18 cellular contexts compared by ENCODE assay signal in genomic region chr14:99800781-99801180, GRCh38. TPM values are rescaled to one million over a fixed set of nuclear protein-coding genes. Genes with fewer than 3 reads are reported as not detected.
A peak's percentile ranks its signal among the peaks of the same experiment; 100 is the strongest.
DNase-seq lines count a peak whose midpoint lies in the region; ATAC-seq and TF ChIP-seq lines count a peak whose summit lies in the region.
"Had no signal": no experiment of that assay in that cellular context is flagged by ENCODE, and none has a peak within 500 bp of the region (broad histone marks: within the 10 kb centered on the region; RNA-seq: fewer than 3 reads in every experiment).

No MANE protein-coding gene starts in this region.

- no peaks in the 10 kb centered on the region for H3K36me3 ChIP-seq in H7 (replicated peaks; ENCODE audit: control insufficient read depth, insufficient read depth, low read length)
- no peaks in the 10 kb centered on the region for H3K36me3 ChIP-seq in upper lobe of right lung
- H3K36me3 ChIP-seq: BE2C had no signal

- ATAC-seq in upper lobe of right lung (peak; percentile 25), WTC11 (no peak)
- ATAC-seq: K562 had no signal

- H3K4me3 Mint-ChIP-seq in WTC11: no peak overlapping the region
- H3K4me3 Mint-ChIP-seq: CD4-positive, CD25-positive, alpha-beta regulatory T cell; CD8-positive, alpha-beta memory T cell; HFFc6 had no signal

- H3K4me1 ChIP-seq in upper lobe of right lung: no peaks in the 10 kb centered on the region
- H3K4me1 ChIP-seq: Caco-2 had no signal

- no peaks in the 10 kb centered on the region for H3K36me3 Mint-ChIP-seq in WTC11
- H3K36me3 Mint-ChIP-seq: CD4-positive, CD25-positive, alpha-beta regulatory T cell; CD8-positive, alpha-beta memory T cell had no signal

- H3K27me3 ChIP-seq in H7 (ENCODE audit: control insufficient read depth, insufficient read depth, low read length): no peaks in the 10 kb centered on the region
- H3K27me3 ChIP-seq in upper lobe of right lung: no peaks in the 10 kb centered on the region
- H3K27me3 ChIP-seq: BE2C had no signal

- TF ChIP-seq CTCF in coronary artery (IDR thresholded peaks at IDR 0.05): no peak
- TF ChIP-seq CTCF in upper lobe of right lung (IDR thresholded peaks at IDR 0.05): no peak
- TF ChIP-seq CTCF in WTC11 (IDR thresholded peaks at IDR 0.05): no peak

- no peaks in the 10 kb centered on the region for H3K9me3 Mint-ChIP-seq in WTC11
- H3K9me3 Mint-ChIP-seq: CD8-positive, alpha-beta memory T cell; HFFc6 had no signal

- H3K27ac ChIP-seq in coronary artery (no peak overlapping the region), upper lobe of right lung (no peak overlapping the region)

- no peaks in the 10 kb centered on the region for H3K9me3 ChIP-seq in upper lobe of right lung
- H3K9me3 ChIP-seq: BE2C, Caco-2 had no signal

- H3K4me3 ChIP-seq in H7 (ENCODE audit: insufficient read depth, low read depth, low read length) (no peak overlapping the region), coronary artery (no peak overlapping the region), upper lobe of right lung (no peak overlapping the region)
- H3K4me3 ChIP-seq: K562 had no signal

- POLR2A ChIA-PET in WTC11 (lab: Charles Lee): no interaction called here

- CTCF ChIA-PET in WTC11 (lab: Charles Lee): no interaction called here

- DNase-seq in H7 (peak; percentile 24), coronary artery (ENCODE audit: low spot score) (peak; percentile 35), mesenteric fat pad (ENCODE audit: low spot score) (peak; percentile 67), upper lobe of right lung (no peak), NCI-H2107 (lab: John Stamatoyannopoulos, UW) (no peak), WTC11 (ENCODE audit: low spot score) (no peak), NCI-H2029 (lab: John Stamatoyannopoulos, UW) (no peak)
- DNase-seq: ACHN; BE2C; C1 segment of cervical spinal cord; Caco-2; CD4-positive, CD25-positive, alpha-beta regulatory T cell; CD8-positive, alpha-beta memory T cell; GDM1; HCEC 1CT; HFFc6; IMR-90 had no signal

- no peak overlapping the region for H3K27ac Mint-ChIP-seq in WTC11
- H3K27ac Mint-ChIP-seq: CD4-positive, CD25-positive, alpha-beta regulatory T cell; CD8-positive, alpha-beta memory T cell; HFFc6 had no signal

- no peaks in the 10 kb centered on the region for H3K27me3 Mint-ChIP-seq in WTC11 (ENCODE audit: low read depth)

- intact Hi-C loops in upper lobe of right lung (cut with DNase I): no loop called here

- H3K4me1 Mint-ChIP-seq in WTC11: peaks cover 13% of the 10 kb centered on the region
- H3K4me1 Mint-ChIP-seq: CD4-positive, CD25-positive, alpha-beta regulatory T cell; CD8-positive, alpha-beta memory T cell had no signal

TF ChIP-seq in WTC11, 78 proteins besides CTCF, POLR2A, EP300 and RAD21:
- TF ChIP-seq ZNF425 (CRISPR knock-in tag; conservative IDR thresholded peaks at IDR 0.05): no peak
- no peak for TF ChIP-seq NFE2L1 (CRISPR knock-in tag; IDR thresholded peaks at IDR 0.05)
- no peak for TF ChIP-seq ERG (CRISPR knock-in tag; IDR thresholded peaks at IDR 0.05)
- no peak for TF ChIP-seq CBFB (CRISPR knock-in tag; IDR thresholded peaks at IDR 0.05; ENCODE audit: low read depth)
- no peak for TF ChIP-seq ELF4 (CRISPR knock-in tag; IDR thresholded peaks at IDR 0.05; ENCODE audit: low read depth)
- no peak for TF ChIP-seq RELA (CRISPR knock-in tag; IDR thresholded peaks at IDR 0.05; ENCODE audit: borderline replicate concordance)
- TF ChIP-seq ZNF512 (CRISPR knock-in tag; IDR thresholded peaks at IDR 0.05; ENCODE audit: borderline replicate concordance): no peak
- no peak for TF ChIP-seq CREM (CRISPR knock-in tag; IDR thresholded peaks at IDR 0.05)
- no peak for TF ChIP-seq TCF7 (CRISPR knock-in tag; IDR thresholded peaks at IDR 0.05; ENCODE audit: low read depth)
- TF ChIP-seq ZNF263 (CRISPR knock-in tag; IDR thresholded peaks at IDR 0.05; ENCODE audit: low read depth): no peak

RNA-seq across cellular contexts. Expression of gene EML1, which starts 7.6 kb away (rescaled TPM):
- total RNA-seq in H7 (2014; rRNA removed; shearing (Covaris generic)): 19.1 and 22.8 TPM in 2 replicates
- total RNA-seq in mesenteric fat pad: 32.5 TPM
- total RNA-seq in upper lobe of right lung: 42.2 TPM
- total RNA-seq in WTC11 (2021): 10.9 to 16.1 TPM (median 11.4 TPM) in 3 replicates
- total RNA-seq: CD4-positive, CD25-positive, alpha-beta regulatory T cell had no signal

Comparison
In these comparisons a context has a peak if more than half of its experiments do, and no peak if none do; other contexts are left out.
1. DNase-seq: peak in H7 (single experiment), coronary artery (single experiment) and mesenteric fat pad (single experiment); none in upper lobe of right lung (single experiment), NCI-H2107 (single experiment), WTC11 (single experiment) and NCI-H2029 (single experiment).